Comparison of ENCODE assay signal across 8 cellular contexts in genomic region chr1:231626951-231627614, GRCh38. TPM values are rescaled to one million over a fixed set of nuclear protein-coding genes. Genes with fewer than 3 reads are reported as not detected.
DNase-seq lines count a peak whose midpoint lies in the region; ATAC-seq lines count a peak whose summit lies in the region.

No MANE protein-coding gene starts in this region.

- H3K4me3 ChIP-seq in HAP-1: peak overlapping the region; percentile 51

- H3K4me1 Mint-ChIP-seq in effector memory CD8-positive, alpha-beta T cell (ENCODE audit: low read depth in 2 of 2): peaks cover 12 to 15% of the 10 kb centered on the region in 2 donors
- H3K4me1 Mint-ChIP-seq in stimulated activated naive CD8-positive, alpha-beta T cell treated with anti-CD3 and anti-CD28 coated beads, Interleukin-15, amount 100 ng/mL, for 72 hours: peaks cover 39% of the 10 kb centered on the region

- peak overlapping the region; percentile 88 to 96 for H3K4me3 Mint-ChIP-seq in effector memory CD8-positive, alpha-beta T cell
- peak overlapping the region; percentile 85 to 92 for H3K4me3 Mint-ChIP-seq in stimulated activated naive CD8-positive, alpha-beta T cell treated with anti-CD3 and anti-CD28 coated beads, Interleukin-15, amount 100 ng/mL, for 72 hours

- H3K27ac Mint-ChIP-seq in effector memory CD8-positive, alpha-beta T cell: peak overlapping the region; percentile 83 to 88
- peak overlapping the region in 1 of 2 donors; percentile 35 for H3K27ac Mint-ChIP-seq in stimulated activated naive CD8-positive, alpha-beta T cell treated with anti-CD3 and anti-CD28 coated beads, Interleukin-15, amount 100 ng/mL, for 72 hours

- peaks cover 10% of the 10 kb centered on the region; the same call in 1 of the 2 replicates for H3K4me1 ChIP-seq in HAP-1

- H3K27me3 ChIP-seq in HAP-1 (ENCODE audit: low read depth): no peaks in the 10 kb centered on the region

- no peaks in the 10 kb centered on the region for H3K9me3 Mint-ChIP-seq in effector memory CD8-positive, alpha-beta T cell
- no peaks in the 10 kb centered on the region for H3K9me3 Mint-ChIP-seq in stimulated activated naive CD8-positive, alpha-beta T cell treated with anti-CD3 and anti-CD28 coated beads, Interleukin-15, amount 100 ng/mL, for 72 hours

- H3K27me3 Mint-ChIP-seq in effector memory CD8-positive, alpha-beta T cell: peaks cover 0 to 15% of the 10 kb centered on the region in 2 donors
- no peaks in the 10 kb centered on the region for H3K27me3 Mint-ChIP-seq in stimulated activated naive CD8-positive, alpha-beta T cell treated with anti-CD3 and anti-CD28 coated beads, Interleukin-15, amount 100 ng/mL, for 72 hours

- in situ Hi-C loops in HAP-1 (cut with MboI; ENCODE audit: low sequenced_read_pairs): no loop called here

- no peaks in the 10 kb centered on the region for H3K9me3 ChIP-seq in HAP-1

- DNase-seq in ELR (ENCODE audit: low read depth): peak; percentile 63
- peak; percentile 25 to 75 for DNase-seq in HAP-1 (ENCODE audit: low spot score in 2 of 2)
- DNase-seq in NCI-H146 (lab: John Stamatoyannopoulos, UW): peak; percentile 84
- peak; percentile 28 to 36 for DNase-seq in activated CD4-positive, alpha-beta T cell treated with anti-CD3 and anti-CD28 coated beads for 4 hours
- peak; percentile 16 to 33 (median 22) for DNase-seq in effector memory CD8-positive, alpha-beta T cell
- DNase-seq in lung microvascular endothelial cell (ENCODE audit: low read depth in 2 of 2): peak; percentile 45 to 76
- peak; percentile 41 to 50 for DNase-seq in stimulated activated naive CD8-positive, alpha-beta T cell treated with anti-CD3 and anti-CD28 coated beads, Interleukin-15, amount 100 ng/mL, for 72 hours
- DNase-seq in NCI-H446 treated with DMSO at 0.1 percent for 48 hours (lab: John Stamatoyannopoulos, UW): no peak

- peaks cover 10% of the 10 kb centered on the region for H3K36me3 Mint-ChIP-seq in effector memory CD8-positive, alpha-beta T cell (ENCODE audit: insufficient read depth)

- H3K36me3 ChIP-seq in HAP-1 (replicated peaks): no peaks in the 10 kb centered on the region

- peak; percentile 58 for ATAC-seq in effector memory CD8-positive, alpha-beta T cell (replicated peaks)
- ATAC-seq in stimulated activated naive CD8-positive, alpha-beta T cell treated with anti-CD3 and anti-CD28 coated beads, Interleukin-15, amount 100 ng/mL, for 72 hours: peak; percentile 74

RNA-seq across cellular contexts. Expression of gene DISC1, which starts 0.5 kb away (rescaled TPM):
- total RNA-seq in lung microvascular endothelial cell: 3.0 and 4.1 TPM in 2 replicates
